ENCODE assay signal across 14 cellular contexts in genomic region chr13:42561752-42562467, GRCh38. TPM values are rescaled to one million over a fixed set of nuclear protein-coding genes. Genes with fewer than 3 reads are reported as not detected.
DNase-seq lines count a peak whose midpoint lies in the region; ATAC-seq and TF ChIP-seq lines count a peak whose summit lies in the region.
"Had no signal": no experiment of that assay in that cellular context is flagged by ENCODE, and none has a peak within 500 bp of the region (broad histone marks: within the 10 kb centered on the region; RNA-seq: fewer than 3 reads in every experiment).

No MANE protein-coding gene starts in this region.

- TF ChIP-seq POLR2A in gastroesophageal sphincter (IDR thresholded peaks at IDR 0.05), result no peak

- no peaks in the 10 kb centered on the region for H3K36me3 ChIP-seq in gastroesophageal sphincter
- H3K36me3 ChIP-seq: ascending aorta, Peyer's patch had no signal

- H3K9me3 ChIP-seq in gastroesophageal sphincter, result peaks cover 0 to 13% (median 0%) of the 10 kb centered on the region in 3 donors
- H3K9me3 ChIP-seq: Peyer's patch had no signal

- H3K27me3 ChIP-seq in gastroesophageal sphincter, result peaks cover 3% of the 10 kb centered on the region
- H3K27me3 ChIP-seq: ascending aorta, Peyer's patch had no signal

- peaks cover 5 to 7% of the 10 kb centered on the region in 2 donors for H3K36me3 Mint-ChIP-seq in activated naive CD4-positive, alpha-beta T cell treated with anti-CD3 and anti-CD28 coated beads, Interleukin-2, amount 50 U/mL, for 72 hours

- TF ChIP-seq EP300 in gastroesophageal sphincter (IDR thresholded peaks at IDR 0.05), result no peak

- ATAC-seq in activated naive CD4-positive, alpha-beta T cell treated with anti-CD3 and anti-CD28 coated beads, Interleukin-2, amount 50 U/mL, for 72 hours, result peak; percentile 90 to 96
- ATAC-seq in stimulated activated naive CD8-positive, alpha-beta T cell treated with anti-CD3 and anti-CD28 coated beads, Interleukin-15, Interleukin-2, amounts not matched to agents 100 U/mL and 50 U/mL, for 24 hours, result peak; percentile 78
- ATAC-seq in gastroesophageal sphincter, result no peak

- H3K27ac Mint-ChIP-seq in activated naive CD4-positive, alpha-beta T cell treated with anti-CD3 and anti-CD28 coated beads, Interleukin-2, amount 50 U/mL, for 72 hours, result peak overlapping the region in 1 of 2 donors; percentile 8
- H3K27ac Mint-ChIP-seq: T-helper 1 cell treated with Interleukin-12 subunit alpha and Interleukin-12 subunit beta and Interleukin-4 antibody, amounts not matched to agents 30 μg/mL and 1 μg/mL, for 36 hours had no signal

- no peak for DNase-seq in activated naive CD4-positive, alpha-beta T cell treated with anti-CD3 and anti-CD28 coated beads, Interleukin-2, amount 50 U/mL, for 72 hours (ENCODE audit: low spot score in 2 of 2)
- DNase-seq in activated naive CD4-positive, alpha-beta T cell (lab: John Stamatoyannopoulos, UW), result no peak
- DNase-seq in RPMI7951 (ENCODE audit: low read depth), result peak; percentile 11
- DNase-seq in kidney tubule cell (ENCODE audit: low spot score), result peak; percentile 25
- peak; percentile 18 for DNase-seq in stimulated activated naive CD8-positive, alpha-beta T cell treated with anti-CD3 and anti-CD28 coated beads, Interleukin-15, Interleukin-2, amounts not matched to agents 100 U/mL and 50 U/mL, for 24 hours
- no peak for DNase-seq in activated effector memory CD4-positive, alpha-beta T cell treated with Interleukin-2 at 50 U/mL for 16 hours
- DNase-seq in effector CD8-positive, alpha-beta T cell (lab: John Stamatoyannopoulos, UW), result no peak
- DNase-seq: NCI-H1436; Peyer's patch; stimulated activated naive CD4-positive, alpha-beta T cell treated with Interleukin-2 at 50 U/mL for 16 hours had no signal

- no peak overlapping the region for H3K4me3 ChIP-seq in gastroesophageal sphincter
- H3K4me3 ChIP-seq: ascending aorta, Peyer's patch had no signal

- TF ChIP-seq CTCF in gastroesophageal sphincter (IDR thresholded peaks at IDR 0.05), result no peak

- 44 to 61% methylated on average over 2 to 3 of the region's 3 CpGs for WGBS in gastroesophageal sphincter (ENCODE audit: low coverage in 1 of 2), 2 donors

- peaks cover 3 to 18% of the 10 kb centered on the region in 2 donors for H3K9me3 Mint-ChIP-seq in activated naive CD4-positive, alpha-beta T cell treated with anti-CD3 and anti-CD28 coated beads, Interleukin-2, amount 50 U/mL, for 72 hours

- H3K4me1 ChIP-seq in gastroesophageal sphincter, result no peaks in the 10 kb centered on the region
- H3K4me1 ChIP-seq: ascending aorta, Peyer's patch had no signal

- H3K27ac ChIP-seq in gastroesophageal sphincter, result no peak overlapping the region
- H3K27ac ChIP-seq: ascending aorta had no signal

RNA-seq across cellular contexts. Expression of gene TNFSF11, which starts 12.0 kb away (rescaled TPM):
- total RNA-seq in activated naive CD4-positive, alpha-beta T cell treated with anti-CD3 and anti-CD28 coated beads, Interleukin-2, amount 50 U/mL, for 72 hours, result under 1 TPM; 0.32 to 0.37 TPM
- total RNA-seq in RPMI7951 (2014; rRNA removed; shearing (Covaris generic)), result 0.10 TPM in 1 of 2 replicates, not detected in the other
- under 1 TPM in 1 of 4 donors, not detected in 3; 0.59 TPM for total RNA-seq in gastroesophageal sphincter
- total RNA-seq: ascending aorta, NCI-H460 had no signal

Comparison
In these comparisons a context has a peak if more than half of its experiments do, and no peak if none do; other contexts are left out.
1. DNase-seq: peak in RPMI7951 (single experiment), kidney tubule cell (single experiment) and stimulated activated naive CD8-positive, alpha-beta T cell treated with anti-CD3 and anti-CD28 coated beads, Interleukin-15, Interleukin-2, amounts not matched to agents 100 U/mL and 50 U/mL, for 24 hours (single experiment); none in activated naive CD4-positive, alpha-beta T cell treated with anti-CD3 and anti-CD28 coated beads, Interleukin-2, amount 50 U/mL, for 72 hours (0 of 2), activated naive CD4-positive, alpha-beta T cell (0 of 4), activated effector memory CD4-positive, alpha-beta T cell treated with Interleukin-2 at 50 U/mL for 16 hours (single experiment) and effector CD8-positive, alpha-beta T cell (single experiment).